13 cellular contexts compared by ENCODE assay signal in genomic region chr6:1952726-1953360, GRCh38.
A peak's percentile ranks its signal among the peaks of the same experiment; 100 is the strongest.
DNase-seq lines count a peak whose midpoint lies in the region; TF ChIP-seq lines count a peak whose summit lies in the region.
"Had no signal": no experiment of that assay in that cellular context is flagged by ENCODE, and none has a peak within 500 bp of the region (broad histone marks: within the 10 kb centered on the region; RNA-seq: fewer than 3 reads in every experiment).

No MANE protein-coding gene starts in this region.

- DNase-seq in ELR (ENCODE audit: low read depth) (peak; percentile 99), RKO (ENCODE audit: low spot score) (peak; percentile 90), epithelial cell of proximal tubule (ENCODE audit: low read depth) (peak; percentile 96), renal cortical epithelial cell (ENCODE audit: low read depth) (peak; percentile 99), NCI-H345 treated with DMSO at 0.1 percent for 48 hours (lab: John Stamatoyannopoulos, UW; ENCODE audit: unreplicated experiment) (no peak), hypothalamus (lab: John Stamatoyannopoulos, UW) (no peak)
- DNase-seq in activated CD4-positive, CD25-positive, alpha-beta regulatory T cell (lab: John Stamatoyannopoulos, UW): no peak
- DNase-seq in NK-92 treated with Interleukin-12 subunit alpha and Interleukin-12 subunit beta, amount 100 ng/mL, for 24 hours (lab: John Stamatoyannopoulos, UW): no peak
- DNase-seq: activated T-cell treated with anti-CD3 and anti-CD28 coated beads for 4 hours; colonic mucosa; DMS79; NCI-H1417; stimulated activated naive B cell treated with anti-CD40 and anti-IgM and Interleukin-4, amounts not matched to agents 10 μg/mL and 1 μg/mL and 100 μg/mL, for 72 hours had no signal

- TF ChIP-seq CTCF in epithelial cell of proximal tubule (conservative IDR thresholded peaks at IDR 0.05; ENCODE audit: low read depth, low read length): no peak

- no peak overlapping the region for H3K4me3 ChIP-seq in epithelial cell of proximal tubule (ENCODE audit: low read depth, low read length)
- H3K4me3 ChIP-seq: colonic mucosa had no signal

Comparison
In these comparisons a context has a peak if more than half of its experiments do, and no peak if none do; other contexts are left out.
1. DNase-seq: peak in ELR (single experiment), RKO (single experiment), epithelial cell of proximal tubule (single experiment) and renal cortical epithelial cell (single experiment); none in activated CD4-positive, CD25-positive, alpha-beta regulatory T cell (0 of 4), NK-92 treated with Interleukin-12 subunit alpha and Interleukin-12 subunit beta, amount 100 ng/mL, for 24 hours (single experiment), NCI-H345 treated with DMSO at 0.1 percent for 48 hours (single experiment) and hypothalamus (0 of 51).